ENCODE assay signal across 1 cellular context in the genomic region with DNA sequence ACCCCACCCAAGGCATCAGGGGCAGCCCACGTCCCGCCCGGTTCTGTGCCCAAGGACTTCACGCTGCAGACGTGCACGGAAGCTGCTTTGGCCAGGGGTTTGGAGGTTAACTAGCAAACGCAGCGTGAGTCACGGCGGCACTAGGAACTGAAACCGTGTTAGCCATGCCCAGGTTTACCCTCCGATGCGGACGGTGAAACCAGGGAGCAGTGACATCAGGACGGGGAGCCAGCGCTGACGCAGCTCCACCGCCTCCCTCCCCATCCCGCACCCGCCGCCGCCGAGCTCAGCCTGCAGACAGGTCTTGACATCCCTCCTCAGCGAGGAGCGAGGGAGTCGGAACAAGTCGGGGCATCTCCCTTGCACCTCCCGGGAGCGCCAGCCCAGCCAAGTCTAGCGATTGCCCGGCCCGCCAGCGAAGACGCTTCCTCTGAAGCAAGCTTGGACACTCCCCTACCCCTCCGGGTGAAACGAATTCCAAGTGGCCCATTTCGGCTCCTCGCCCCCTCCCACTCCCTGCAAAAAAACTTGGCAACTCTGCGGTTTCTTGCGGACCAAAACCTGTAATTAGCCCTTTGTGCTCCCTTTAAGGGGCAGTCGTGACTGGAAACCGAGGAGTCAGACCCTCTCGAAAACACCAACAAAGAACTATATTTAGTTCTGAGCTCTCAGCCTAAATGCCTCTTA.
TF ChIP-seq lines count a peak whose summit lies in the region.

No MANE protein-coding gene starts in this region.

TF ChIP-seq in H1, 55 proteins besides CTCF, POLR2A, EP300 and RAD21 (continued from another document):
- TF ChIP-seq RBBP5 (IDR thresholded peaks at IDR 0.05; ENCODE audit: borderline replicate concordance, low read depth, low read length) (peak; percentile 83; the same call in 1 of the 2 replicates), HDAC6 (IDR thresholded peaks at IDR 0.05; ENCODE audit: low read depth, low read length) (no peak), ASH2L (IDR thresholded peaks at IDR 0.05; ENCODE audit: low read length) (peak; percentile 91), JUND (IDR thresholded peaks at IDR 0.05; ENCODE audit: low read length) (no peak), JUN (IDR thresholded peaks at IDR 0.05; ENCODE audit: low read depth, low read length) (no peak), RXRA (IDR thresholded peaks at IDR 0.05; ENCODE audit: insufficient read depth, low read depth, low read length) (no peak), KDM5A (IDR thresholded peaks at IDR 0.05; ENCODE audit: low read length) (no peak), SRF (IDR thresholded peaks at IDR 0.05; ENCODE audit: low read depth, low read length) (no peak), SP1 (IDR thresholded peaks at IDR 0.05; ENCODE audit: low read depth, low read length) (no peak), ATF2 (IDR thresholded peaks at IDR 0.05; ENCODE audit: low read length) (0 out of 2 replicates have a peak, but pooled peaks have one; percentile 39), SIRT6 (IDR thresholded peaks at IDR 0.05; ENCODE audit: low read length) (no peak), SP2 (IDR thresholded peaks at IDR 0.05; ENCODE audit: low read length) (no peak), POLR2AphosphoS5 (IDR thresholded peaks at IDR 0.05; ENCODE audit: low read depth, low read length) (peak; percentile 47; the same call in 1 of the 2 replicates), RFX5 (IDR thresholded peaks at IDR 0.05; ENCODE audit: borderline replicate concordance, low read depth, low read length) (no peak), CBX8 (IDR thresholded peaks at IDR 0.05; ENCODE audit: borderline replicate concordance, low read depth, low read length) (no peak), EZH2 (IDR thresholded peaks at IDR 0.05; ENCODE audit: low read depth, low read length, severe bottlenecking) (no peak), HDAC2 (IDR thresholded peaks at IDR 0.05; ENCODE audit: borderline replicate concordance in 1 of 2, low read depth in 2 of 2, low read length in 2 of 2) (peak in 1 of 2 experiments; percentile 25; a peak in 1 of 4 replicates), CEBPB (IDR thresholded peaks at IDR 0.05; ENCODE audit: low read depth, low read length) (no peak), TEAD4 (IDR thresholded peaks at IDR 0.05; ENCODE audit: low read depth, low read length) (no peak), NRF1 (IDR thresholded peaks at IDR 0.05; ENCODE audit: low read depth, low read length) (no peak), CTBP2 (IDR thresholded peaks at IDR 0.05; ENCODE audit: borderline replicate concordance, insufficient read depth, insufficient read length, low read length) (peak; percentile 28), SIX5 (IDR thresholded peaks at IDR 0.05; ENCODE audit: low read depth, low read length) (no peak), CREB1 (IDR thresholded peaks at IDR 0.05) (peak; percentile 66; the same call in 1 of the 2 replicates), PHF8 (conservative IDR thresholded peaks at IDR 0.05; ENCODE audit: low read depth, low read length) (peak; percentile 11; the same call in 1 of the 2 replicates), KDM4A (IDR thresholded peaks at IDR 0.05; ENCODE audit: low read depth, low read length, severe bottlenecking) (peak; percentile 67), FOSL1 (IDR thresholded peaks at IDR 0.05; ENCODE audit: insufficient read depth, low read depth, low read length) (no peak), SAP30 (IDR thresholded peaks at IDR 0.05; ENCODE audit: insufficient read depth, insufficient replicate concordance, low read length) (no peak), USF2 (IDR thresholded peaks at IDR 0.05; ENCODE audit: low read length) (no peak), EGR1 (IDR thresholded peaks at IDR 0.05; ENCODE audit: borderline replicate concordance, low read depth, low read length) (no peak; the same call in 1 of the 2 replicates), NANOG (IDR thresholded peaks at IDR 0.05; ENCODE audit: insufficient read depth, low read depth, low read length, poor library complexity, severe bottlenecking) (no peak), E2F6 (IDR thresholded peaks at IDR 0.05) (no peak; the same call in 1 of the 2 replicates), CHD2 (IDR thresholded peaks at IDR 0.05; ENCODE audit: low read length) (no peak)
- TF ChIP-seq, protein P1, sequence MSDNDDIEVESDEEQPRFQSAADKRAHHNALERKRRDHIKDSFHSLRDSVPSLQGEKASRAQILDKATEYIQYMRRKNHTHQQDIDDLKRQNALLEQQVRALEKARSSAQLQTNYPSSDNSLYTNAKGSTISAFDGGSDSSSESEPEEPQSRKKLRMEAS (IDR thresholded peaks at IDR 0.05), result no peak; the same call in none of the 2 replicates
- TF ChIP-seq, protein P2, sequence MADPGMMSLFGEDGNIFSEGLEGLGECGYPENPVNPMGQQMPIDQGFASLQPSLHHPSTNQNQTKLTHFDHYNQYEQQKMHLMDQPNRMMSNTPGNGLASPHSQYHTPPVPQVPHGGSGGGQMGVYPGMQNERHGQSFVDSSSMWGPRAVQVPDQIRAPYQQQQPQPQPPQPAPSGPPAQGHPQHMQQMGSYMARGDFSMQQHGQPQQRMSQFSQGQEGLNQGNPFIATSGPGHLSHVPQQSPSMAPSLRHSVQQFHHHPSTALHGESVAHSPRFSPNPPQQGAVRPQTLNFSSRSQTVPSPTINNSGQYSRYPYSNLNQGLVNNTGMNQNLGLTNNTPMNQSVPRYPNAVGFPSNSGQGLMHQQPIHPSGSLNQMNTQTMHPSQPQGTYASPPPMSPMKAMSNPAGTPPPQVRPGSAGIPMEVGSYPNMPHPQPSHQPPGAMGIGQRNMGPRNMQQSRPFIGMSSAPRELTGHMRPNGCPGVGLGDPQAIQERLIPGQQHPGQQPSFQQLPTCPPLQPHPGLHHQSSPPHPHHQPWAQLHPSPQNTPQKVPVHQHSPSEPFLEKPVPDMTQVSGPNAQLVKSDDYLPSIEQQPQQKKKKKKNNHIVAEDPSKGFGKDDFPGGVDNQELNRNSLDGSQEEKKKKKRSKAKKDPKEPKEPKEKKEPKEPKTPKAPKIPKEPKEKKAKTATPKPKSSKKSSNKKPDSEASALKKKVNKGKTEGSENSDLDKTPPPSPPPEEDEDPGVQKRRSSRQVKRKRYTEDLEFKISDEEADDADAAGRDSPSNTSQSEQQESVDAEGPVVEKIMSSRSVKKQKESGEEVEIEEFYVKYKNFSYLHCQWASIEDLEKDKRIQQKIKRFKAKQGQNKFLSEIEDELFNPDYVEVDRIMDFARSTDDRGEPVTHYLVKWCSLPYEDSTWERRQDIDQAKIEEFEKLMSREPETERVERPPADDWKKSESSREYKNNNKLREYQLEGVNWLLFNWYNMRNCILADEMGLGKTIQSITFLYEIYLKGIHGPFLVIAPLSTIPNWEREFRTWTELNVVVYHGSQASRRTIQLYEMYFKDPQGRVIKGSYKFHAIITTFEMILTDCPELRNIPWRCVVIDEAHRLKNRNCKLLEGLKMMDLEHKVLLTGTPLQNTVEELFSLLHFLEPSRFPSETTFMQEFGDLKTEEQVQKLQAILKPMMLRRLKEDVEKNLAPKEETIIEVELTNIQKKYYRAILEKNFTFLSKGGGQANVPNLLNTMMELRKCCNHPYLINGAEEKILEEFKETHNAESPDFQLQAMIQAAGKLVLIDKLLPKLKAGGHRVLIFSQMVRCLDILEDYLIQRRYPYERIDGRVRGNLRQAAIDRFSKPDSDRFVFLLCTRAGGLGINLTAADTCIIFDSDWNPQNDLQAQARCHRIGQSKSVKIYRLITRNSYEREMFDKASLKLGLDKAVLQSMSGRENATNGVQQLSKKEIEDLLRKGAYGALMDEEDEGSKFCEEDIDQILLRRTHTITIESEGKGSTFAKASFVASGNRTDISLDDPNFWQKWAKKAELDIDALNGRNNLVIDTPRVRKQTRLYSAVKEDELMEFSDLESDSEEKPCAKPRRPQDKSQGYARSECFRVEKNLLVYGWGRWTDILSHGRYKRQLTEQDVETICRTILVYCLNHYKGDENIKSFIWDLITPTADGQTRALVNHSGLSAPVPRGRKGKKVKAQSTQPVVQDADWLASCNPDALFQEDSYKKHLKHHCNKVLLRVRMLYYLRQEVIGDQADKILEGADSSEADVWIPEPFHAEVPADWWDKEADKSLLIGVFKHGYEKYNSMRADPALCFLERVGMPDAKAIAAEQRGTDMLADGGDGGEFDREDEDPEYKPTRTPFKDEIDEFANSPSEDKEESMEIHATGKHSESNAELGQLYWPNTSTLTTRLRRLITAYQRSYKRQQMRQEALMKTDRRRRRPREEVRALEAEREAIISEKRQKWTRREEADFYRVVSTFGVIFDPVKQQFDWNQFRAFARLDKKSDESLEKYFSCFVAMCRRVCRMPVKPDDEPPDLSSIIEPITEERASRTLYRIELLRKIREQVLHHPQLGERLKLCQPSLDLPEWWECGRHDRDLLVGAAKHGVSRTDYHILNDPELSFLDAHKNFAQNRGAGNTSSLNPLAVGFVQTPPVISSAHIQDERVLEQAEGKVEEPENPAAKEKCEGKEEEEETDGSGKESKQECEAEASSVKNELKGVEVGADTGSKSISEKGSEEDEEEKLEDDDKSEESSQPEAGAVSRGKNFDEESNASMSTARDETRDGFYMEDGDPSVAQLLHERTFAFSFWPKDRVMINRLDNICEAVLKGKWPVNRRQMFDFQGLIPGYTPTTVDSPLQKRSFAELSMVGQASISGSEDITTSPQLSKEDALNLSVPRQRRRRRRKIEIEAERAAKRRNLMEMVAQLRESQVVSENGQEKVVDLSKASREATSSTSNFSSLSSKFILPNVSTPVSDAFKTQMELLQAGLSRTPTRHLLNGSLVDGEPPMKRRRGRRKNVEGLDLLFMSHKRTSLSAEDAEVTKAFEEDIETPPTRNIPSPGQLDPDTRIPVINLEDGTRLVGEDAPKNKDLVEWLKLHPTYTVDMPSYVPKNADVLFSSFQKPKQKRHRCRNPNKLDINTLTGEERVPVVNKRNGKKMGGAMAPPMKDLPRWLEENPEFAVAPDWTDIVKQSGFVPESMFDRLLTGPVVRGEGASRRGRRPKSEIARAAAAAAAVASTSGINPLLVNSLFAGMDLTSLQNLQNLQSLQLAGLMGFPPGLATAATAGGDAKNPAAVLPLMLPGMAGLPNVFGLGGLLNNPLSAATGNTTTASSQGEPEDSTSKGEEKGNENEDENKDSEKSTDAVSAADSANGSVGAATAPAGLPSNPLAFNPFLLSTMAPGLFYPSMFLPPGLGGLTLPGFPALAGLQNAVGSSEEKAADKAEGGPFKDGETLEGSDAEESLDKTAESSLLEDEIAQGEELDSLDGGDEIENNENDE (IDR thresholded peaks at IDR 0.05; ENCODE audit: insufficient replicate concordance, low read length), result no peak
- TF ChIP-seq, protein P3, sequence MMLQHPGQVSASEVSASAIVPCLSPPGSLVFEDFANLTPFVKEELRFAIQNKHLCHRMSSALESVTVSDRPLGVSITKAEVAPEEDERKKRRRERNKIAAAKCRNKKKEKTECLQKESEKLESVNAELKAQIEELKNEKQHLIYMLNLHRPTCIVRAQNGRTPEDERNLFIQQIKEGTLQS (IDR thresholded peaks at IDR 0.05; ENCODE audit: insufficient read depth, low read depth, low read length), result no peak
